Comparison of ENCODE assay signal across 1 cellular context in the genomic region with DNA sequence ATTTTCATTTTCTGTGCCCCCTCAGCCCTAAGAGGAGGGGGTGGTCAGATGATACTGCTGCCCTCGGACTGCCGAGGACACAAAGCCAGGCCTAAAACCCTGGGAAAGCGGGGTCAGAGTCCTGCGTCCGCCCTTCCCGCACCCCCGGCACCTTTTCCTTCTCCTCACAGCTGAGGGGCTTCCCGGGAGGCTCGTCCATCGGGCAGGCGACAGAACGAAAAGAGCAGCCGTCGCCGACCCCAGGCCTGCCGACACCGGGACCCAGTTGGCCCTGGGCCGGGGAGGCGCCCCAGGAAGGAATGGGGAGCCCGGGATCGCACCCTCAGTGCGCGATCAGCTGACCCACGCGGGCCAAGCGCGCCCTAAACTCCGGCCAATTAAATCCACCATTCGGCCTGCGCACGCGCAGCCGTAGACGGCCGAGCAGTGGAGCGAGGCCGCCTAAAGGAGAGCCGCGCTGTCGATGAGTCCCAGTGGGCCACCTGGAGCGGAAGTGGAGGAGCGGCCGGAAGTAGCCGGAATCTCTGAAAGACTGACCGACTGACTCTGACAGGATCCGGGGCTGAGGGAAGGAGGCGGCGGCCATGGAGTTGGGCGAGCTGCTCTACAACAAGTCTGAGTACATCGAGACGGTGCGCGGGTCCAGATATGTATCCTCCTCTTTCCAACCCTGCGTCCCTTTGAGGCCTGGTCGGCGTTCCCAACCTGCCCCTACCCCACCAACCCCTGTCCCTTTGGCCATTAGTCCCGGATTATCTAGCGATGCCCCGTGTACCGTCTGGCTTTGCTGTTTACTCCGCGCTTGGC.
TF ChIP-seq lines count a peak whose summit lies in the region.

A gene (plus strand): TSS at position 508 of the 807 bp plus-strand sequence. CDS start 77 bp downstream, at position 585.
A gene (minus strand): TSS at position 352 of the 807 bp plus-strand sequence. CDS start 153 bp downstream, at position 199.

TF ChIP-seq in HepG2, 621 proteins besides CTCF, POLR2A, EP300 and RAD21 (continued from another document and continues in another):
- TF ChIP-seq ZNF432 (CRISPR knock-in tag; IDR thresholded peaks at IDR 0.05; ENCODE audit: borderline replicate concordance) (no peak), RFX1 (IDR thresholded peaks at IDR 0.05) (no peak; the same call in 1 of the 2 replicates), CHD4 (IDR thresholded peaks at IDR 0.05; ENCODE audit: borderline replicate concordance, low read length) (no peak), KAT8 (CRISPR knock-in tag; IDR thresholded peaks at IDR 0.05) (peak; percentile 99), ATRX (CRISPR knock-in tag; IDR thresholded peaks at IDR 0.05; ENCODE audit: borderline replicate concordance) (no peak), CBX1 (IDR thresholded peaks at IDR 0.05; ENCODE audit: low read depth) (peak; percentile 57), ZNF33A (CRISPR knock-in tag; IDR thresholded peaks at IDR 0.05; ENCODE audit: borderline replicate concordance) (no peak; the same call in 1 of the 2 replicates), ZNF44 (CRISPR knock-in tag; IDR thresholded peaks at IDR 0.05) (peak; percentile 85), MIXL1 (CRISPR knock-in tag; IDR thresholded peaks at IDR 0.05) (peak; percentile 94), ZBTB21 (CRISPR knock-in tag; IDR thresholded peaks at IDR 0.05) (peak; percentile 13; the same call in 1 of the 2 replicates), SOX13 (IDR thresholded peaks at IDR 0.05) (no peak), SOX13 (CRISPR knock-in tag; conservative IDR thresholded peaks at IDR 0.05 in 1 of 2, IDR thresholded peaks at IDR 0.05 in 1 of 2) (peak in 1 of 2 experiments; percentile 67; a peak in 2 of 4 replicates), IKZF4 (CRISPR knock-in tag; IDR thresholded peaks at IDR 0.05; ENCODE audit: borderline replicate concordance, low read depth, not compliant biosample characterization) (peak; percentile 98), ZSCAN25 (CRISPR knock-in tag; IDR thresholded peaks at IDR 0.05) (peak; percentile 51; the same call in 1 of the 2 replicates), ZNF124 (CRISPR knock-in tag; IDR thresholded peaks at IDR 0.05) (peak; percentile 70; the same call in 1 of the 2 replicates), RCOR2 (CRISPR knock-in tag; IDR thresholded peaks at IDR 0.05) (no peak), EHMT2 (IDR thresholded peaks at IDR 0.05; ENCODE audit: borderline replicate concordance, low read depth, low read length) (no peak), SMYD3 (CRISPR knock-in tag; IDR thresholded peaks at IDR 0.05) (peak; percentile 97), ZNF747 (CRISPR knock-in tag; IDR thresholded peaks at IDR 0.05; ENCODE audit: borderline replicate concordance) (no peak; the same call in none of the 2 replicates), KLF13 (CRISPR knock-in tag; IDR thresholded peaks at IDR 0.05) (no peak; the same call in 1 of the 2 replicates), BORCS8-MEF2B (CRISPR knock-in tag; IDR thresholded peaks at IDR 0.05) (peak; percentile 97), POGZ (CRISPR knock-in tag; IDR thresholded peaks at IDR 0.05) (peak; percentile 98), ZNF256 (CRISPR knock-in tag; conservative IDR thresholded peaks at IDR 0.05) (peak; percentile 93), ZNF451 (CRISPR knock-in tag; IDR thresholded peaks at IDR 0.05) (0 out of 2 replicates have a peak, but pooled peaks have one; percentile 59), ZNF530 (CRISPR knock-in tag; IDR thresholded peaks at IDR 0.05; ENCODE audit: low read depth) (no peak), DNMT3B (CRISPR knock-in tag; conservative IDR thresholded peaks at IDR 0.05) (peak; percentile 88), ZNF230 (CRISPR knock-in tag; IDR thresholded peaks at IDR 0.05) (peak; percentile 98), ZSCAN12 (CRISPR knock-in tag; IDR thresholded peaks at IDR 0.05) (0 out of 2 replicates have a peak, but pooled peaks have one; percentile 59), ZNF562 (CRISPR knock-in tag; IDR thresholded peaks at IDR 0.05; ENCODE audit: borderline replicate concordance) (no peak), SMARCE1 (IDR thresholded peaks at IDR 0.05; ENCODE audit: borderline replicate concordance) (no peak), KAT2B (IDR thresholded peaks at IDR 0.05; ENCODE audit: borderline replicate concordance, low read depth, low read length) (no peak), CAMTA2 (CRISPR knock-in tag; IDR thresholded peaks at IDR 0.05; ENCODE audit: borderline replicate concordance) (peak; percentile 99), ZMAT3 (CRISPR knock-in tag; conservative IDR thresholded peaks at IDR 0.05) (peak; percentile 76), CBX2 (IDR thresholded peaks at IDR 0.05; ENCODE audit: low read depth, low read length) (no peak), CBX2 (CRISPR knock-in tag; IDR thresholded peaks at IDR 0.05; ENCODE audit: low read depth) (no peak), NFKB2 (CRISPR knock-in tag; IDR thresholded peaks at IDR 0.05; ENCODE audit: borderline replicate concordance) (peak; percentile 99), RARA (CRISPR knock-in tag; IDR thresholded peaks at IDR 0.05) (peak; percentile 5; the same call in 1 of the 2 replicates), ZNF496 (CRISPR knock-in tag; IDR thresholded peaks at IDR 0.05; ENCODE audit: insufficient replicate concordance) (no peak), ZNF615 (CRISPR knock-in tag; IDR thresholded peaks at IDR 0.05; ENCODE audit: borderline replicate concordance) (peak; percentile 77; the same call in 1 of the 2 replicates), ZSCAN31 (CRISPR knock-in tag; IDR thresholded peaks at IDR 0.05; ENCODE audit: low read depth) (peak; percentile 91), AKAP8 (CRISPR knock-in tag; IDR thresholded peaks at IDR 0.05) (peak; percentile 71), KDM6A (CRISPR knock-in tag; IDR thresholded peaks at IDR 0.05; ENCODE audit: low read depth) (no peak), MXI1 (IDR thresholded peaks at IDR 0.05; ENCODE audit: borderline replicate concordance, low read depth, low read length) (peak; percentile 95), SRSF4 (IDR thresholded peaks at IDR 0.05; ENCODE audit: low read depth, low read length, poor library complexity, severe bottlenecking) (no peak), SPEN (CRISPR knock-in tag; IDR thresholded peaks at IDR 0.05; ENCODE audit: low read depth) (peak; percentile 98), ZZZ3 (CRISPR knock-in tag; IDR thresholded peaks at IDR 0.05; ENCODE audit: borderline replicate concordance) (peak; percentile 96), POLR2G (IDR thresholded peaks at IDR 0.05; ENCODE audit: low read depth, low read length) (peak; percentile 95)
- TF ChIP-seq, protein P1, sequence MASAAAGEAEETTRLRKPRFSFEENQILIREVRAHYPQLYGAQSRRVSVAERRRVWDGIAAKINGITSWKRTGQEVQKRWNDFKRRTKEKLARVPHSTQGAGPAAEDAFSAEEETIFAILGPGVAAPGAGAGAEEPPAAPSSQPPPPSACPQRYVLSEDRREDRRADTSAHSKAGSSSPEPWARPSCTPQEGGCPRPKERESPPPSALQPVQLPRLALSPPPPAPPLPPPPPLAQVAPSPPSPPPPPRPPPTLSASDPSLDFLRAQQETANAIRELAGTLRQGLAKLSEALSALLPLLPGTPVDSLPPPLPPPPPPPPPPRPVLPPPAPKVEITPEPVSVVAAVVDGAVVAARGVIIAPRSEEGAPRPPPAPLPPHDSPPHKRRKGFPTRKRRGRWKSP (CRISPR knock-in tag; IDR thresholded peaks at IDR 0.05), result peak; percentile 79; the same call in 1 of the 2 replicates
- TF ChIP-seq, protein P2, sequence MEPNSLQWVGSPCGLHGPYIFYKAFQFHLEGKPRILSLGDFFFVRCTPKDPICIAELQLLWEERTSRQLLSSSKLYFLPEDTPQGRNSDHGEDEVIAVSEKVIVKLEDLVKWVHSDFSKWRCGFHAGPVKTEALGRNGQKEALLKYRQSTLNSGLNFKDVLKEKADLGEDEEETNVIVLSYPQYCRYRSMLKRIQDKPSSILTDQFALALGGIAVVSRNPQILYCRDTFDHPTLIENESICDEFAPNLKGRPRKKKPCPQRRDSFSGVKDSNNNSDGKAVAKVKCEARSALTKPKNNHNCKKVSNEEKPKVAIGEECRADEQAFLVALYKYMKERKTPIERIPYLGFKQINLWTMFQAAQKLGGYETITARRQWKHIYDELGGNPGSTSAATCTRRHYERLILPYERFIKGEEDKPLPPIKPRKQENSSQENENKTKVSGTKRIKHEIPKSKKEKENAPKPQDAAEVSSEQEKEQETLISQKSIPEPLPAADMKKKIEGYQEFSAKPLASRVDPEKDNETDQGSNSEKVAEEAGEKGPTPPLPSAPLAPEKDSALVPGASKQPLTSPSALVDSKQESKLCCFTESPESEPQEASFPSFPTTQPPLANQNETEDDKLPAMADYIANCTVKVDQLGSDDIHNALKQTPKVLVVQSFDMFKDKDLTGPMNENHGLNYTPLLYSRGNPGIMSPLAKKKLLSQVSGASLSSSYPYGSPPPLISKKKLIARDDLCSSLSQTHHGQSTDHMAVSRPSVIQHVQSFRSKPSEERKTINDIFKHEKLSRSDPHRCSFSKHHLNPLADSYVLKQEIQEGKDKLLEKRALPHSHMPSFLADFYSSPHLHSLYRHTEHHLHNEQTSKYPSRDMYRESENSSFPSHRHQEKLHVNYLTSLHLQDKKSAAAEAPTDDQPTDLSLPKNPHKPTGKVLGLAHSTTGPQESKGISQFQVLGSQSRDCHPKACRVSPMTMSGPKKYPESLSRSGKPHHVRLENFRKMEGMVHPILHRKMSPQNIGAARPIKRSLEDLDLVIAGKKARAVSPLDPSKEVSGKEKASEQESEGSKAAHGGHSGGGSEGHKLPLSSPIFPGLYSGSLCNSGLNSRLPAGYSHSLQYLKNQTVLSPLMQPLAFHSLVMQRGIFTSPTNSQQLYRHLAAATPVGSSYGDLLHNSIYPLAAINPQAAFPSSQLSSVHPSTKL (CRISPR knock-in tag; IDR thresholded peaks at IDR 0.05), result peak; percentile 70
- TF ChIP-seq, protein P3, sequence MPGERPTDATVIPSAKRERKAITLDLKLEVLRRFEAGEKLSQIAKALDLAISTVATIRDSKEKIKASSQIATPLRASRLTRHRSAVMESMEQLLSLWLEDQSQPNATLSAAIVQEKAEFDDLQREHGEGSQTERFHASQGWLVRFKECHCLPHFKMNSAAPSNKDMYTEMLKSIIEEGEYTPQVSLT (CRISPR knock-in tag; IDR thresholded peaks at IDR 0.05; ENCODE audit: borderline replicate concordance, low read depth), result peak; percentile 91; the same call in 1 of the 2 replicates
- TF ChIP-seq, protein P4, sequence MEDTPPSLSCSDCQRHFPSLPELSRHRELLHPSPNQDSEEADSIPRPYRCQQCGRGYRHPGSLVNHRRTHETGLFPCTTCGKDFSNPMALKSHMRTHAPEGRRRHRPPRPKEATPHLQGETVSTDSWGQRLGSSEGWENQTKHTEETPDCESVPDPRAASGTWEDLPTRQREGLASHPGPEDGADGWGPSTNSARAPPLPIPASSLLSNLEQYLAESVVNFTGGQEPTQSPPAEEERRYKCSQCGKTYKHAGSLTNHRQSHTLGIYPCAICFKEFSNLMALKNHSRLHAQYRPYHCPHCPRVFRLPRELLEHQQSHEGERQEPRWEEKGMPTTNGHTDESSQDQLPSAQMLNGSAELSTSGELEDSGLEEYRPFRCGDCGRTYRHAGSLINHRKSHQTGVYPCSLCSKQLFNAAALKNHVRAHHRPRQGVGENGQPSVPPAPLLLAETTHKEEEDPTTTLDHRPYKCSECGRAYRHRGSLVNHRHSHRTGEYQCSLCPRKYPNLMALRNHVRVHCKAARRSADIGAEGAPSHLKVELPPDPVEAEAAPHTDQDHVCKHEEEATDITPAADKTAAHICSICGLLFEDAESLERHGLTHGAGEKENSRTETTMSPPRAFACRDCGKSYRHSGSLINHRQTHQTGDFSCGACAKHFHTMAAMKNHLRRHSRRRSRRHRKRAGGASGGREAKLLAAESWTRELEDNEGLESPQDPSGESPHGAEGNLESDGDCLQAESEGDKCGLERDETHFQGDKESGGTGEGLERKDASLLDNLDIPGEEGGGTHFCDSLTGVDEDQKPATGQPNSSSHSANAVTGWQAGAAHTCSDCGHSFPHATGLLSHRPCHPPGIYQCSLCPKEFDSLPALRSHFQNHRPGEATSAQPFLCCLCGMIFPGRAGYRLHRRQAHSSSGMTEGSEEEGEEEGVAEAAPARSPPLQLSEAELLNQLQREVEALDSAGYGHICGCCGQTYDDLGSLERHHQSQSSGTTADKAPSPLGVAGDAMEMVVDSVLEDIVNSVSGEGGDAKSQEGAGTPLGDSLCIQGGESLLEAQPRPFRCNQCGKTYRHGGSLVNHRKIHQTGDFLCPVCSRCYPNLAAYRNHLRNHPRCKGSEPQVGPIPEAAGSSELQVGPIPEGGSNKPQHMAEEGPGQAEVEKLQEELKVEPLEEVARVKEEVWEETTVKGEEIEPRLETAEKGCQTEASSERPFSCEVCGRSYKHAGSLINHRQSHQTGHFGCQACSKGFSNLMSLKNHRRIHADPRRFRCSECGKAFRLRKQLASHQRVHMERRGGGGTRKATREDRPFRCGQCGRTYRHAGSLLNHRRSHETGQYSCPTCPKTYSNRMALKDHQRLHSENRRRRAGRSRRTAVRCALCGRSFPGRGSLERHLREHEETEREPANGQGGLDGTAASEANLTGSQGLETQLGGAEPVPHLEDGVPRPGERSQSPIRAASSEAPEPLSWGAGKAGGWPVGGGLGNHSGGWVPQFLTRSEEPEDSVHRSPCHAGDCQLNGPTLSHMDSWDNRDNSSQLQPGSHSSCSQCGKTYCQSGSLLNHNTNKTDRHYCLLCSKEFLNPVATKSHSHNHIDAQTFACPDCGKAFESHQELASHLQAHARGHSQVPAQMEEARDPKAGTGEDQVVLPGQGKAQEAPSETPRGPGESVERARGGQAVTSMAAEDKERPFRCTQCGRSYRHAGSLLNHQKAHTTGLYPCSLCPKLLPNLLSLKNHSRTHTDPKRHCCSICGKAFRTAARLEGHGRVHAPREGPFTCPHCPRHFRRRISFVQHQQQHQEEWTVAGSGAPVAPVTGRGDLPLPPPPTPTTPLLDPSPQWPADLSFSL (CRISPR knock-in tag; IDR thresholded peaks at IDR 0.05), result 0 out of 2 replicates have a peak, but pooled peaks have one; percentile 13
- TF ChIP-seq, protein P5, sequence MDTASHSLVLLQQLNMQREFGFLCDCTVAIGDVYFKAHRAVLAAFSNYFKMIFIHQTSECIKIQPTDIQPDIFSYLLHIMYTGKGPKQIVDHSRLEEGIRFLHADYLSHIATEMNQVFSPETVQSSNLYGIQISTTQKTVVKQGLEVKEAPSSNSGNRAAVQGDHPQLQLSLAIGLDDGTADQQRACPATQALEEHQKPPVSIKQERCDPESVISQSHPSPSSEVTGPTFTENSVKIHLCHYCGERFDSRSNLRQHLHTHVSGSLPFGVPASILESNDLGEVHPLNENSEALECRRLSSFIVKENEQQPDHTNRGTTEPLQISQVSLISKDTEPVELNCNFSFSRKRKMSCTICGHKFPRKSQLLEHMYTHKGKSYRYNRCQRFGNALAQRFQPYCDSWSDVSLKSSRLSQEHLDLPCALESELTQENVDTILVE (CRISPR knock-in tag; IDR thresholded peaks at IDR 0.05), result peak; percentile 68; the same call in 1 of the 2 replicates
- TF ChIP-seq, protein P6, sequence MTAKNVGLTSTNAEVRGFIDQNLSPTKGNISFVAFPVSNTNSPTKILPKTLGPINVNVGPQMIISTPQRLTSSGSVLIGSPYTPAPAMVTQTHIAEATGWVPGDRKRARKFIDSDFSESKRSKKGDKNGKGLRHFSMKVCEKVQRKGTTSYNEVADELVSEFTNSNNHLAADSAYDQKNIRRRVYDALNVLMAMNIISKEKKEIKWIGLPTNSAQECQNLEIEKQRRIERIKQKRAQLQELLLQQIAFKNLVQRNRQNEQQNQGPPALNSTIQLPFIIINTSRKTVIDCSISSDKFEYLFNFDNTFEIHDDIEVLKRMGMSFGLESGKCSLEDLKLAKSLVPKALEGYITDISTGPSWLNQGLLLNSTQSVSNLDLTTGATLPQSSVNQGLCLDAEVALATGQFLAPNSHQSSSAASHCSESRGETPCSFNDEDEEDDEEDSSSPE (CRISPR knock-in tag; IDR thresholded peaks at IDR 0.05), result peak; percentile 99
